8 cellular contexts compared by ENCODE assay signal in genomic region chr2:208265371-208265806, GRCh38. TPM values are rescaled to one million over a fixed set of nuclear protein-coding genes. Genes with fewer than 3 reads are reported as not detected.
A peak's percentile ranks its signal among the peaks of the same experiment; 100 is the strongest.
DNase-seq lines count a peak whose midpoint lies in the region; ATAC-seq, FAIRE-seq and TF ChIP-seq lines count a peak whose summit lies in the region.

No MANE protein-coding gene starts in this region.

- H3K36me3 Mint-ChIP-seq in Calu3 (ENCODE audit: insufficient read depth, unreplicated experiment) (peaks cover 21% of the 10 kb centered on the region), immature natural killer cell (no peaks in the 10 kb centered on the region)

- POLR2A ChIA-PET in SK-N-SH (lab: Yijun Ruan, JAX): interaction anchor here (1.2 to 2.5 kb wide), 4 partner anchors 10 to 1066 kb away, joined by 3 to 28 read pairs (median 4); partner anchors contain the start of gene IDH1
- POLR2A ChIA-PET in K562 (lab: Yijun Ruan, JAX): interaction anchor here (0.6 to 4.2 kb wide), 3 partner anchors 9 to 188 kb away, joined by 3 to 21 read pairs (median 4); partner anchors contain the start of gene IDH1

- H3K4me1 ChIP-seq in SK-N-SH (ENCODE audit: control insufficient read depth in 1 of 2, insufficient read depth in 2 of 2, low read depth in 1 of 2, low read length in 1 of 2): peaks cover 5 to 12% of the 10 kb centered on the region in 2 experiments; a peak in 2 of 4 replicates
- peaks cover 4 to 7% of the 10 kb centered on the region in 2 experiments; a peak in 4 of 5 replicates for H3K4me1 ChIP-seq in K562 (replicated peaks in 1 of 2; ENCODE audit: control insufficient read depth in 2 of 2, insufficient read depth in 2 of 2, low read length in 2 of 2)
- peaks cover 19% of the 10 kb centered on the region for H3K4me1 ChIP-seq in smooth muscle cell (ENCODE audit: low read depth)

- peaks cover 15% of the 10 kb centered on the region; the same call in 1 of the 2 replicates for H4K20me1 ChIP-seq in SK-N-SH (ENCODE audit: insufficient read depth)
- H4K20me1 ChIP-seq in K562 (replicated peaks; ENCODE audit: control insufficient read depth, insufficient read depth, low read length): no peaks in the 10 kb centered on the region; the same call in 1 of the 2 replicates
- peaks cover 34% of the 10 kb centered on the region for H4K20me1 ChIP-seq in smooth muscle cell (ENCODE audit: low read depth)

- 13% methylated on average over 9 of the region's 9 CpGs for WGBS in SK-N-SH (ENCODE audit: low lambda C conversion rate)
- 4% methylated on average over 8 of the region's 9 CpGs for WGBS in K562 (ENCODE audit: insufficient coverage, low coverage, missing lambda C conversion rate)
- 16% methylated on average over 9 of the region's 9 CpGs for WGBS in smooth muscle cell (ENCODE audit: low lambda C conversion rate)

- H3K27ac ChIP-seq in SK-N-SH (ENCODE audit: low read depth in 2 of 2, low read length in 1 of 2) (peak overlapping the region; percentile 90 to 96), K562 (ENCODE audit: extremely low read depth, low read depth, low read length) (peak overlapping the region; percentile 77), smooth muscle cell (ENCODE audit: low read depth) (peak overlapping the region; percentile 90)

- TF ChIP-seq RAD21 in SK-N-SH (IDR thresholded peaks at IDR 0.05; ENCODE audit: low read length) (no peak), K562 (CRISPR knock-in tag; conservative IDR thresholded peaks at IDR 0.05 in 1 of 2, IDR thresholded peaks at IDR 0.05 in 1 of 2) (no peak)

- no peak for DNase-seq in Calu3
- peak; percentile 35 for DNase-seq in SK-N-SH
- DNase-seq in K562 (ENCODE audit: extremely low read depth in 1 of 4, low spot score in 3 of 4): peak in 3 of 4 experiments; percentile 14 to 52 (median 20)
- peak; percentile 52 to 57 (median 53) for DNase-seq in immature natural killer cell
- DNase-seq in smooth muscle cell (lab: John Stamatoyannopoulos, UW; ENCODE audit: unreplicated experiment): no peak
- DNase-seq in NK-92 treated with Interleukin-12 subunit alpha and Interleukin-12 subunit beta, amount 100 ng/mL, for 24 hours (lab: John Stamatoyannopoulos, UW): no peak

- H3F3A ChIP-seq in SK-N-SH (replicated peaks; ENCODE audit: insufficient read depth) (peaks cover 21% of the 10 kb centered on the region), smooth muscle cell (ENCODE audit: low read depth) (no peaks in the 10 kb centered on the region)

- H3K9me1 ChIP-seq in K562 (ENCODE audit: control insufficient read depth, insufficient read depth, low read length): no peaks in the 10 kb centered on the region

- TF ChIP-seq EP300 in SK-N-SH (IDR thresholded peaks at IDR 0.05; ENCODE audit: borderline replicate concordance in 1 of 2, low read depth in 1 of 2, low read length in 1 of 2) (no peak), K562 (IDR thresholded peaks at IDR 0.05; ENCODE audit: low read length) (no peak)

- peak overlapping the region; percentile 84 to 85 for H3K4me3 ChIP-seq in SK-N-SH (ENCODE audit: low read depth in 2 of 2, low read length in 1 of 2)
- peak overlapping the region; percentile 96 for H3K4me3 ChIP-seq in K562
- peak overlapping the region; percentile 91 for H3K4me3 ChIP-seq in smooth muscle cell

- H2AFZ ChIP-seq in SK-N-SH (ENCODE audit: low read depth): peak overlapping the region; percentile 96
- peak overlapping the region; percentile 95 for H2AFZ ChIP-seq in K562 (ENCODE audit: low read depth, low read length)
- peak overlapping the region; percentile 79 for H2AFZ ChIP-seq in smooth muscle cell (ENCODE audit: low read depth)

- H3K9me3 ChIP-seq in SK-N-SH (0 out of 2 replicates have a peak, but pooled peaks cover 3% of the 10 kb centered on the region), K562 (replicated peaks; ENCODE audit: control insufficient read depth, insufficient read depth, low read depth, low read length) (no peaks in the 10 kb centered on the region; the same call in 1 of the 2 replicates), smooth muscle cell (replicated peaks; ENCODE audit: low read depth) (no peaks in the 10 kb centered on the region)

- H3K4me2 ChIP-seq in SK-N-SH (peak overlapping the region; percentile 73), K562 (ENCODE audit: insufficient read depth, low read length) (peak overlapping the region; percentile 84), smooth muscle cell (peak overlapping the region; percentile 93)

- H3K4me3 Mint-ChIP-seq in Calu3 (ENCODE audit: low read depth, unreplicated experiment) (peak overlapping the region; percentile 90), immature natural killer cell (peak overlapping the region; percentile 93 to 99 (median 97))

- CTCF ChIA-PET in Calu3 (lab: Charles Lee) (interaction anchor here (1.0 to 2.6 kb wide), 3 partner anchors 11 to 164 kb away, joined by 3 to 14 read pairs (median 3); partner anchors contain the start of gene IDH1), SK-N-SH (lab: Yijun Ruan, JAX) (interaction anchor here (0.8 to 2.9 kb wide), 6 partner anchors 10 to 640 kb away, joined by 3 to 22 read pairs (median 4); partner anchors contain the start of genes IDH1 and METTL21A), K562 (lab: Yijun Ruan, JAX; ENCODE audit: low intra/inter-chr PET ratio) (no interaction called here)

- H3K27me3 ChIP-seq in SK-N-SH (ENCODE audit: insufficient read depth) (no peaks in the 10 kb centered on the region), K562 (ENCODE audit: control insufficient read depth in 2 of 2, insufficient read depth in 2 of 2, low read length in 2 of 2) (no peaks in the 10 kb centered on the region), smooth muscle cell (ENCODE audit: low read depth) (no peaks in the 10 kb centered on the region)

- H3K36me3 ChIP-seq in SK-N-SH (replicated peaks in 1 of 2; ENCODE audit: control insufficient read depth in 1 of 2, insufficient read depth in 2 of 2, low read length in 1 of 2) (peaks cover 0 to 6% of the 10 kb centered on the region in 2 experiments), K562 (ENCODE audit: control insufficient read depth, insufficient read depth, low read length) (peaks cover 3% of the 10 kb centered on the region; the same call in 1 of the 3 replicates), smooth muscle cell (ENCODE audit: low read depth) (no peaks in the 10 kb centered on the region)

- intact Hi-C loops in Calu3 (cut with micrococcal nuclease; ENCODE audit: unreplicated experiment): no loop called here
- intact Hi-C loops in K562 (cut with micrococcal nuclease): loop anchor here (1.0 to 5.0 kb wide), 2 partner anchors 10 to 163 kb away; partner anchors contain the start of gene IDH1

- peak overlapping the region; percentile 43; the same call in 1 of the 2 replicates for H3K9ac ChIP-seq in SK-N-SH
- H3K9ac ChIP-seq in K562 (ENCODE audit: insufficient read depth in 1 of 2, low read depth in 2 of 2, low read length in 2 of 2): peak overlapping the region; percentile 32 to 57; a peak in 3 of 4 replicates
- H3K9ac ChIP-seq in smooth muscle cell (ENCODE audit: low read depth): no peak overlapping the region

- TF ChIP-seq CTCF in Calu3 (IDR thresholded peaks at IDR 0.05; ENCODE audit: unreplicated experiment) (no peak), SK-N-SH (IDR thresholded peaks at IDR 0.05) (no peak), K562 (IDR thresholded peaks at IDR 0.05 in 2 of 3, conservative IDR thresholded peaks at IDR 0.05 in 1 of 3; ENCODE audit: insufficient read depth in 2 of 3, low read depth in 1 of 3, low read length in 3 of 3) (no peak), smooth muscle cell (IDR thresholded peaks at IDR 0.05; ENCODE audit: borderline replicate concordance, insufficient read depth, poor library complexity, severe bottlenecking) (no peak)

- H3K9me2 ChIP-seq in SK-N-SH: no peaks in the 10 kb centered on the region

- BruUV-seq in Calu3 (replicated peaks; lab: Mats Ljungman, UMichigan) (no TSS peak), K562 (replicated peaks; lab: Mats Ljungman, UMichigan) (TSS peak; percentile 95)

- ATAC-seq in HG03175 (IDR thresholded peaks at IDR 0.05; ENCODE audit: unreplicated experiment) (peak; percentile 47), K562 (peak; percentile 35; the same call in 2 of the 3 replicates)

- H3K79me2 ChIP-seq in SK-N-SH (ENCODE audit: insufficient read depth) (peaks cover 43% of the 10 kb centered on the region), K562 (ENCODE audit: control insufficient read depth, insufficient read depth, low read length) (peaks cover 41% of the 10 kb centered on the region), smooth muscle cell (ENCODE audit: low read depth) (peaks cover 37% of the 10 kb centered on the region)

- in situ Hi-C loops in K562 (cut with MboI): no loop called here

- H3K27me3 Mint-ChIP-seq in Calu3 (ENCODE audit: unreplicated experiment): no peaks in the 10 kb centered on the region
- H3K27me3 Mint-ChIP-seq in immature natural killer cell (ENCODE audit: low read depth in 3 of 3): peaks cover 7 to 18% (median 11%) of the 10 kb centered on the region in 3 donors

- FAIRE-seq in K562 (lab: Jason Lieb, UNC): no peak

- H3K27ac Mint-ChIP-seq in Calu3 (ENCODE audit: unreplicated experiment): peak overlapping the region; percentile 84
- H3K27ac Mint-ChIP-seq in immature natural killer cell: peak overlapping the region; percentile 94 to 99 (median 96)

- TF ChIP-seq POLR2A in GM19099 (IDR thresholded peaks at IDR 0.05; ENCODE audit: extremely low read depth, insufficient read length, low read depth): peak; percentile 39
- no peak for TF ChIP-seq POLR2A in K562 (conservative IDR thresholded peaks at IDR 0.05)

- H3K4me1 Mint-ChIP-seq in Calu3 (ENCODE audit: low read depth, unreplicated experiment) (peaks cover 24% of the 10 kb centered on the region), immature natural killer cell (peaks cover 48 to 63% of the 10 kb centered on the region in 2 donors)

- H3K9me3 Mint-ChIP-seq in Calu3 (ENCODE audit: low read depth, unreplicated experiment) (peaks cover 4% of the 10 kb centered on the region), immature natural killer cell (no peaks in the 10 kb centered on the region)

RNA-seq across cellular contexts. Expression of gene PIKFYVE, which starts 0.7 kb away (rescaled TPM):
- total RNA-seq in Calu3 (2022) (24.2 and 26.4 TPM in 2 replicates), K562 (2014; rRNA removed) (14.4 and 14.9 TPM in 2 replicates), K562 (2014; rRNA removed; fragmentation: Illumina TruSeq; extraction: Trizol) (22.7 and 24.8 TPM in 2 replicates), K562 (2015; rRNA removed; fragmentation: Illumina TruSeq; extraction: Trizol) (18.9 and 19.1 TPM in 2 replicates), K562 (2021) (17.1 and 19.0 TPM in 2 replicates), smooth muscle cell (29.5 and 32.5 TPM in 2 replicates)
- polyA plus RNA-seq in SK-N-SH (2012; rRNA removed) (7.0 and 10.2 TPM in 2 replicates), K562 (2011; rRNA removed) (18.4 and 25.6 TPM in 2 replicates), K562 (2014; fragmentation: Illumina TruSeq; extraction: Trizol) (14.5 and 16.7 TPM in 2 replicates), K562 (2014; fragmentation: Nextera tagmentation; extraction: Ambion mirVana) (1 to 10 TPM; 3.6 to 3.7 TPM), K562 (2014; rRNA removed) (11.5 and 11.8 TPM in 2 replicates), immature natural killer cell (10 to 100 TPM in 2 of 3 donors, 1 to 10 TPM in 1; 5.5 to 14.5 (median 10.5) TPM), smooth muscle cell (4.9 and 5.2 TPM in 2 replicates)
- 9.6 and 10.2 TPM in 2 replicates for polyA plus RNA-seq in SK-N-SH (2012; cell fraction: cytosol; rRNA removed)
- 8.0 and 18.1 TPM in 2 replicates for polyA plus RNA-seq in SK-N-SH (2012; cell fraction: nucleus; rRNA removed)
- 74.2 and 145 TPM in 2 replicates for total RNA-seq in K562 (2011; cell fraction: chromatin; rRNA removed; ENCODE audit: low replicate concordance)
- total RNA-seq in K562 (2011; cell fraction: nucleolus; rRNA removed): 25.2 and 33.8 TPM in 2 replicates
- 50.8 and 66.7 TPM in 2 replicates for total RNA-seq in K562 (2011; cell fraction: nucleoplasm; rRNA removed)
- 6.2 and 11.1 TPM in 2 replicates for polyA plus RNA-seq in K562 (2011; cell fraction: cytosol; rRNA removed)
- 23.8 and 27.2 TPM in 2 replicates for polyA plus RNA-seq in K562 (2011; cell fraction: nucleus; rRNA removed)
- 9.0 and 11.3 TPM in 2 replicates for polyA plus RNA-seq in K562 (2012)
- polyA minus RNA-seq in K562 (2011; rRNA and poly(A)+ RNA removed): 57.8 and 62.6 TPM in 2 replicates
- 18.7 and 22.4 TPM in 2 replicates for polyA minus RNA-seq in K562 (2011; cell fraction: cytosol; rRNA and poly(A)+ RNA removed)
- 46.2 and 82.2 TPM in 2 replicates for polyA minus RNA-seq in K562 (2011; cell fraction: nucleus; rRNA and poly(A)+ RNA removed)

RNA-seq across cellular contexts. Expression of gene IDH1, which starts 10.5 kb away (rescaled TPM):
- total RNA-seq in Calu3 (2022): 166 TPM in 2 replicates
- polyA plus RNA-seq in SK-N-SH (2012; rRNA removed): 43.4 and 57.2 TPM in 2 replicates
- 62.2 and 66.7 TPM in 2 replicates for polyA plus RNA-seq in SK-N-SH (2012; cell fraction: cytosol; rRNA removed)
- 43.6 and 57.6 TPM in 2 replicates for polyA plus RNA-seq in SK-N-SH (2012; cell fraction: nucleus; rRNA removed)
- total RNA-seq in K562 (2011; cell fraction: chromatin; rRNA removed; ENCODE audit: low replicate concordance): 74.6 and 149 TPM in 2 replicates
- 48.2 and 61.6 TPM in 2 replicates for total RNA-seq in K562 (2011; cell fraction: nucleolus; rRNA removed)
- 74.6 and 93.9 TPM in 2 replicates for total RNA-seq in K562 (2011; cell fraction: nucleoplasm; rRNA removed)
- total RNA-seq in K562 (2014; rRNA removed): 61.9 and 65.9 TPM in 2 replicates
- total RNA-seq in K562 (2014; rRNA removed; fragmentation: Illumina TruSeq; extraction: Trizol): 108 and 114 TPM in 2 replicates
- 94.4 and 101 TPM in 2 replicates for total RNA-seq in K562 (2015; rRNA removed; fragmentation: Illumina TruSeq; extraction: Trizol)
- 75.1 and 80.8 TPM in 2 replicates for total RNA-seq in K562 (2021)
- polyA plus RNA-seq in K562 (2011; rRNA removed): 86.7 and 96.4 TPM in 2 replicates
- 16.7 and 52.0 TPM in 2 replicates for polyA plus RNA-seq in K562 (2011; cell fraction: cytosol; rRNA removed)
- 53.6 and 109 TPM in 2 replicates for polyA plus RNA-seq in K562 (2011; cell fraction: nucleus; rRNA removed)
- polyA plus RNA-seq in K562 (2012): 64.8 and 261 TPM in 2 replicates
- 93.5 and 108 TPM in 2 replicates for polyA plus RNA-seq in K562 (2014; fragmentation: Illumina TruSeq; extraction: Trizol)
- 100 to 1,000 TPM; 135 to 194 TPM for polyA plus RNA-seq in K562 (2014; fragmentation: Nextera tagmentation; extraction: Ambion mirVana)
- 92.6 and 103 TPM in 2 replicates for polyA plus RNA-seq in K562 (2014; rRNA removed)
- 93.3 and 121 TPM in 2 replicates for polyA minus RNA-seq in K562 (2011; rRNA and poly(A)+ RNA removed)
- polyA minus RNA-seq in K562 (2011; cell fraction: cytosol; rRNA and poly(A)+ RNA removed): 26.4 and 30.7 TPM in 2 replicates
- 38.6 and 77.4 TPM in 2 replicates for polyA minus RNA-seq in K562 (2011; cell fraction: nucleus; rRNA and poly(A)+ RNA removed)
- polyA plus RNA-seq in immature natural killer cell: 10 to 100 TPM in 2 of 3 donors, 1 to 10 TPM in 1; 5.2 to 10.7 (median 10.6) TPM
- total RNA-seq in smooth muscle cell: 98.6 and 143 TPM in 2 replicates
- polyA plus RNA-seq in smooth muscle cell: 76.0 and 97.2 TPM in 2 replicates

Comparison
In these comparisons a context has a peak if more than half of its experiments do, and no peak if none do; other contexts are left out.
1. DNase-seq: peak in SK-N-SH (single experiment), K562 (3 of 4) and immature natural killer cell (3 of 3); none in Calu3 (single experiment), smooth muscle cell (single experiment) and NK-92 treated with Interleukin-12 subunit alpha and Interleukin-12 subunit beta, amount 100 ng/mL, for 24 hours (single experiment).
2. Peak in every context shown above with its lines, with median percentiles within 50 percentile points of each other: H2AFZ ChIP-seq, H3K27ac ChIP-seq, H3K4me2 ChIP-seq and H3K4me3 ChIP-seq.